ENCODE assay signal across 8 cellular contexts in genomic region chr5:35777358-35778087, GRCh38.
DNase-seq lines count a peak whose midpoint lies in the region; ATAC-seq and TF ChIP-seq lines count a peak whose summit lies in the region.

No MANE protein-coding gene starts in this region.

- TF ChIP-seq CTCF in lower lobe of right lung (IDR thresholded peaks at IDR 0.05), result peak; percentile 62

- intact Hi-C loops in lower lobe of right lung (cut with DNase I), result no loop called here

- ATAC-seq in HG03439 (IDR thresholded peaks at IDR 0.05; ENCODE audit: unreplicated experiment) (peak; percentile 70), lower lobe of right lung (peak; percentile 61), GM21381 (IDR thresholded peaks at IDR 0.05; ENCODE audit: unreplicated experiment) (no peak)

- DNase-seq in ELF-1 (ENCODE audit: low read depth, low spot score) (peak; percentile 20), NCI-H526 treated with DMSO at 0.1 percent for 48 hours (lab: John Stamatoyannopoulos, UW) (peak; percentile 59), dedifferentiated amniotic fluid mesenchymal stem cell (ENCODE audit: extremely low spot score) (peak; percentile 83), lower lobe of right lung (peak; percentile 55)
- peak; percentile 83 for DNase-seq in activated CD4-positive, alpha-beta T cell treated with anti-CD3 and anti-CD28 coated beads for 48 hours
- peak; percentile 33 to 66 for DNase-seq in stimulated activated CD8-positive, alpha-beta memory T cell treated with anti-CD3 and anti-CD28 coated beads, Interleukin-2, amount 100 ng/mL, for 1 hour (ENCODE audit: low read depth in 2 of 2)

- H3K27me3 ChIP-seq in lower lobe of right lung (ENCODE audit: low read depth), result no peaks in the 10 kb centered on the region

- no peaks in the 10 kb centered on the region for H3K36me3 ChIP-seq in lower lobe of right lung

- H3K9me3 ChIP-seq in lower lobe of right lung, result no peaks in the 10 kb centered on the region

- peaks cover 6% of the 10 kb centered on the region for H3K4me1 ChIP-seq in lower lobe of right lung

- no peak overlapping the region for H3K4me3 ChIP-seq in lower lobe of right lung

- H3K27ac ChIP-seq in lower lobe of right lung, result no peak overlapping the region

Comparison
In these comparisons a context has a peak if more than half of its experiments do, and no peak if none do; other contexts are left out.
1. DNase-seq: peak in every context shown above with its lines; median percentile 83 in activated CD4-positive, alpha-beta T cell treated with anti-CD3 and anti-CD28 coated beads for 48 hours; 83 in dedifferentiated amniotic fluid mesenchymal stem cell; 59 in NCI-H526 treated with DMSO at 0.1 percent for 48 hours; 55 in lower lobe of right lung; 50 in stimulated activated CD8-positive, alpha-beta memory T cell treated with anti-CD3 and anti-CD28 coated beads, Interleukin-2, amount 100 ng/mL, for 1 hour; 20 in ELF-1.